In genomic region chr5:68749648-68750047, GRCh38 we compare ENCODE assay signal across 21 cellular contexts.
DNase-seq lines count a peak whose midpoint lies in the region; ATAC-seq and TF ChIP-seq lines count a peak whose summit lies in the region.
"Had no signal": no experiment of that assay in that cellular context is flagged by ENCODE, and none has a peak within 500 bp of the region (broad histone marks: within the 10 kb centered on the region; RNA-seq: fewer than 3 reads in every experiment).

No MANE protein-coding gene starts in this region.

- TF ChIP-seq POLR2A in adrenal gland (IDR thresholded peaks at IDR 0.05): no peak

- no peaks in the 10 kb centered on the region for H3K79me2 ChIP-seq in hepatocyte

- H3K27ac ChIP-seq in right atrium auricular region (no peak overlapping the region), adrenal gland (no peak overlapping the region), hepatocyte (no peak overlapping the region)
- H3K27ac ChIP-seq: C4-2B, coronary artery had no signal

- intact Hi-C loops in adrenal gland (cut with DNase I): no loop called here

- ATAC-seq in esophagus mucosa (peak; percentile 81), HG02938 (IDR thresholded peaks at IDR 0.05; ENCODE audit: unreplicated experiment) (no peak)
- ATAC-seq: activated CD8-positive, alpha-beta T cell treated with anti-CD3 and anti-CD28 coated beads for 36 hours; HCT116; left cardiac atrium; right cardiac atrium had no signal

- no peaks in the 10 kb centered on the region for H3K36me3 ChIP-seq in right atrium auricular region
- H3K36me3 ChIP-seq in adrenal gland (replicated peaks in 1 of 2): no peaks in the 10 kb centered on the region
- H3K36me3 ChIP-seq in hepatocyte (replicated peaks; ENCODE audit: insufficient read depth, low read depth): no peaks in the 10 kb centered on the region

- DNase-seq in AG10803 (ENCODE audit: low read depth) (peak; percentile 20), Kasumi-1 (lab: John Stamatoyannopoulos, UW) (peak; percentile 53 to 54), RPMI7951 (ENCODE audit: low read depth) (peak; percentile 62), right atrium auricular region (ENCODE audit: low spot score) (no peak), adrenal gland (no peak), hepatocyte (ENCODE audit: low spot score) (no peak)
- DNase-seq: activated CD4-positive, CD25-positive, alpha-beta regulatory T cell treated with anti-CD3 and anti-CD28 coated beads, Interleukin-2, amount 50 U/mL, for 72 hours; activated CD8-positive, alpha-beta T cell treated with anti-CD3 and anti-CD28 coated beads for 36 hours; activated naive CD4-positive, alpha-beta T cell treated with Interleukin-2 at 50 U/mL for 16 hours; amniotic stem cell; left cardiac atrium; mesenchymal stem cell; NCI-H2171; NCI-H526; right cardiac atrium; T1000 had no signal

- H3K4me3 ChIP-seq in AG10803 (ENCODE audit: low read length) (no peak overlapping the region), right atrium auricular region (no peak overlapping the region), adrenal gland (no peak overlapping the region), hepatocyte (no peak overlapping the region)
- H3K4me3 ChIP-seq: coronary artery had no signal

- H3K27me3 ChIP-seq in right atrium auricular region: no peaks in the 10 kb centered on the region
- no peaks in the 10 kb centered on the region for H3K27me3 ChIP-seq in adrenal gland
- no peaks in the 10 kb centered on the region for H3K27me3 ChIP-seq in hepatocyte

- no peak overlapping the region for H2AFZ ChIP-seq in hepatocyte

- H3K4me1 ChIP-seq in right atrium auricular region (no peaks in the 10 kb centered on the region), adrenal gland (replicated peaks in 1 of 2) (no peaks in the 10 kb centered on the region), hepatocyte (ENCODE audit: insufficient read depth) (peaks cover 8% of the 10 kb centered on the region)

- H3K9me3 ChIP-seq in right atrium auricular region (no peaks in the 10 kb centered on the region), adrenal gland (replicated peaks in 1 of 3) (no peaks in the 10 kb centered on the region), hepatocyte (ENCODE audit: low read depth) (no peaks in the 10 kb centered on the region)

- no peak for TF ChIP-seq CTCF in AG10803 (conservative IDR thresholded peaks at IDR 0.05; ENCODE audit: low read length)
- no peak for TF ChIP-seq CTCF in right atrium auricular region (IDR thresholded peaks at IDR 0.05)
- no peak for TF ChIP-seq CTCF in adrenal gland (IDR thresholded peaks at IDR 0.05)
- TF ChIP-seq CTCF in hepatocyte (IDR thresholded peaks at IDR 0.05; ENCODE audit: poor library complexity): no peak

- no peaks in the 10 kb centered on the region for H4K20me1 ChIP-seq in hepatocyte (ENCODE audit: insufficient read depth, poor library complexity, severe bottlenecking)

- H3K4me2 ChIP-seq in hepatocyte: no peak overlapping the region

- 71 to 81% (median 73%) methylated on average over 4 of the region's 4 CpGs for WGBS in adrenal gland, 4 donors
- 82% methylated on average over 4 of the region's 4 CpGs for WGBS in hepatocyte (ENCODE audit: low lambda C conversion rate, missing lambda C conversion rate)

- no peaks in the 10 kb centered on the region for H3K9me2 ChIP-seq in hepatocyte (replicated peaks; ENCODE audit: insufficient read depth)

Comparison
In these comparisons a context has a peak if more than half of its experiments do, and no peak if none do; other contexts are left out.
1. DNase-seq: peak in AG10803 (single experiment), Kasumi-1 (2 of 2) and RPMI7951 (single experiment); none in right atrium auricular region (single experiment), adrenal gland (0 of 7) and hepatocyte (single experiment).